13 cellular contexts compared by ENCODE assay signal in genomic region chr11:119305556-119306372, GRCh38. TPM values are rescaled to one million over a fixed set of nuclear protein-coding genes. Genes with fewer than 3 reads are reported as not detected.
DNase-seq lines count a peak whose midpoint lies in the region; ATAC-seq, FAIRE-seq and TF ChIP-seq lines count a peak whose summit lies in the region.
"Had no signal": no experiment of that assay in that cellular context is flagged by ENCODE, and none has a peak within 500 bp of the region (broad histone marks: within the 10 kb centered on the region; RNA-seq: fewer than 3 reads in every experiment).

No MANE protein-coding gene starts in this region.

- H3K23me2 ChIP-seq in H1 (ENCODE audit: low read depth, low read length), result no peaks in the 10 kb centered on the region

- no peaks in the 10 kb centered on the region for H3K9me3 Mint-ChIP-seq in T-helper 1 cell treated with Interleukin-12 subunit alpha and Interleukin-12 subunit beta and Interleukin-4 antibody, amounts not matched to agents 30 μg/mL and 1 μg/mL, for 36 hours

- H3K4me2 ChIP-seq in H1 (ENCODE audit: insufficient read depth in 1 of 2, low read depth in 2 of 2, low read length in 2 of 2), result no peak overlapping the region

- no peak overlapping the region for H2BK15ac ChIP-seq in H1 (ENCODE audit: low read length)

- H3K27me3 Mint-ChIP-seq in T-helper 1 cell treated with Interleukin-12 subunit alpha and Interleukin-12 subunit beta and Interleukin-4 antibody, amounts not matched to agents 30 μg/mL and 1 μg/mL, for 36 hours (ENCODE audit: low read depth), result no peaks in the 10 kb centered on the region

- H4K5ac ChIP-seq in H1 (ENCODE audit: insufficient read length, low read depth, low read length), result no peak overlapping the region

- no peaks in the 10 kb centered on the region for H3K79me2 ChIP-seq in H1 (ENCODE audit: control insufficient read depth in 1 of 2, insufficient read depth in 2 of 2, low read length in 2 of 2)

- no peaks in the 10 kb centered on the region for H3K4me1 ChIP-seq in H1 (replicated peaks in 1 of 4; ENCODE audit: control insufficient read depth in 3 of 4, insufficient read depth in 4 of 4, low read length in 3 of 4)
- H3K4me1 ChIP-seq in skeletal muscle tissue (ENCODE audit: control insufficient read depth in 3 of 3, insufficient read depth in 3 of 3, low read length in 3 of 3), result peaks cover 30 to 60% (median 49%) of the 10 kb centered on the region in 3 donors

- H4K8ac ChIP-seq in H1 (ENCODE audit: extremely low read depth, insufficient read depth, low read length), result no peak overlapping the region

- TF ChIP-seq POLR2A in NB4 (IDR thresholded peaks at IDR 0.05; ENCODE audit: extremely low read depth, insufficient read length) (no peak), H1 (IDR thresholded peaks at IDR 0.05; ENCODE audit: control extremely low read depth in 1 of 2, low read depth in 2 of 2, low read length in 2 of 2) (no peak)

- no peak for TF ChIP-seq RAD21 in H1 (IDR thresholded peaks at IDR 0.05 in 1 of 2, conservative IDR thresholded peaks at IDR 0.05 in 1 of 2; ENCODE audit: low read depth in 2 of 2, low read length in 2 of 2)

- no peak overlapping the region for H2BK12ac ChIP-seq in H1 (ENCODE audit: low read depth, low read length)

- 0 out of 2 replicates have a peak overlapping the region, but pooled peaks have one; percentile 0 for H2BK5ac ChIP-seq in H1 (ENCODE audit: low read depth, low read length)

- H3K9me3 ChIP-seq in H1 (ENCODE audit: insufficient read depth in 2 of 2, low read depth in 1 of 2, low read length in 1 of 2) (no peaks in the 10 kb centered on the region), skeletal muscle tissue (ENCODE audit: control insufficient read depth in 3 of 3, low read length in 3 of 3) (no peaks in the 10 kb centered on the region)
- H3K9me3 ChIP-seq: neutrophil had no signal

- WGBS in H1 (ENCODE audit: extremely low coverage in 1 of 2, insufficient coverage in 1 of 2, insufficient read length in 1 of 2, insufficient replicate concordance in 2 of 2, low coverage in 1 of 2, low lambda C conversion rate in 2 of 2, missing lambda C conversion rate in 1 of 2), 2 experiments, result 81% methylated on average over 7 of the region's 7 CpGs; no CpG with 5 or more reads in 1 of the 2 experiments

- H3K36me3 ChIP-seq in H1 (ENCODE audit: control insufficient read depth in 2 of 4, insufficient read depth in 4 of 4, low read length in 3 of 4) (peaks cover 7 to 53% (median 24%) of the 10 kb centered on the region in 4 experiments; a peak in 7 of 8 replicates), skeletal muscle tissue (ENCODE audit: control insufficient read depth in 3 of 3, insufficient read depth in 3 of 3, low read length in 3 of 3) (peaks cover 4 to 20% (median 10%) of the 10 kb centered on the region in 3 donors)

- H3K27me3 ChIP-seq in H1 (replicated peaks in 1 of 4; ENCODE audit: control insufficient read depth in 3 of 4, extremely low read depth in 1 of 4, insufficient read depth in 3 of 4, low read length in 3 of 4) (no peaks in the 10 kb centered on the region), skeletal muscle tissue (ENCODE audit: control insufficient read depth in 3 of 3, insufficient read depth in 3 of 3, low read length in 3 of 3) (no peaks in the 10 kb centered on the region)
- H3K27me3 ChIP-seq: neutrophil had no signal

- H3K4me3 ChIP-seq in NB4 (ENCODE audit: low read depth, low read length) (peak overlapping the region; percentile 0), H1 (ENCODE audit: extremely low read depth in 1 of 4, insufficient read depth in 2 of 4, low read depth in 3 of 4, low read length in 4 of 4) (no peak overlapping the region), skeletal muscle tissue (ENCODE audit: low read length in 3 of 3) (peak overlapping the region in 1 of 3 donors; percentile 7)

- H3K4ac ChIP-seq in H1 (replicated peaks; ENCODE audit: insufficient read length, low read depth, low read length), result no peak overlapping the region

- TF ChIP-seq CTCF in NB4 (IDR thresholded peaks at IDR 0.05; ENCODE audit: low read depth, low read length) (no peak), H1 (IDR thresholded peaks at IDR 0.05; ENCODE audit: control extremely low read depth in 1 of 3, insufficient read depth in 1 of 3, low read depth in 1 of 3, low read length in 3 of 3) (no peak)

- peaks cover 22% of the 10 kb centered on the region for H3K4me1 Mint-ChIP-seq in T-helper 1 cell treated with Interleukin-12 subunit alpha and Interleukin-12 subunit beta and Interleukin-4 antibody, amounts not matched to agents 30 μg/mL and 1 μg/mL, for 36 hours (ENCODE audit: low read depth)

- peak overlapping the region; percentile 77 for H3K27ac Mint-ChIP-seq in T-helper 1 cell treated with Interleukin-12 subunit alpha and Interleukin-12 subunit beta and Interleukin-4 antibody, amounts not matched to agents 30 μg/mL and 1 μg/mL, for 36 hours

- CTCF ChIA-PET in H1 (lab: Charles Lee; ENCODE audit: partially characterized antibody), result interaction anchor here (0.7 to 13.8 kb wide), 8 partner anchors 9 to 394 kb away, joined by 3 to 174 read pairs (median 7); no protein-coding TSS in a partner anchor

- H2BK20ac ChIP-seq in H1 (ENCODE audit: low read length), result no peak overlapping the region

- no peak overlapping the region for H3K23ac ChIP-seq in H1 (ENCODE audit: insufficient read length)

- no peak overlapping the region for H3K56ac ChIP-seq in H1 (replicated peaks; ENCODE audit: insufficient read length, low read depth, low read length)

- FAIRE-seq in H1 (lab: Jason Lieb, UNC), result no peak

- H2BK120ac ChIP-seq in H1 (replicated peaks; ENCODE audit: low read depth, low read length), result no peak overlapping the region

- DNase-seq in T-helper 1 cell (no peak), NB4 (ENCODE audit: low read depth) (no peak), H1 (ENCODE audit: low read depth in 1 of 2, low spot score in 2 of 2) (no peak), T-helper 9 cell (no peak)
- DNase-seq: NCI-H226 had no signal

- no peak overlapping the region for H2AFZ ChIP-seq in H1 (ENCODE audit: low read length)

- H3K79me1 ChIP-seq in H1 (ENCODE audit: low read depth, low read length), result no peaks in the 10 kb centered on the region; the same call in 1 of the 2 replicates

- H3K9ac ChIP-seq in H1 (replicated peaks in 1 of 4; ENCODE audit: extremely low read depth in 1 of 4, low read depth in 3 of 4, low read length in 3 of 4) (no peak overlapping the region), skeletal muscle tissue (ENCODE audit: low read depth in 1 of 3, low read length in 3 of 3) (peak overlapping the region in 2 of 3 donors; percentile 1 to 60)

- H3K27ac ChIP-seq in H1 (ENCODE audit: low read depth, low read length) (no peak overlapping the region; the same call in 1 of the 2 replicates), skeletal muscle tissue (ENCODE audit: low read depth, low read length) (peak overlapping the region; percentile 38)
- H3K27ac ChIP-seq: 22Rv1, neutrophil had no signal

- H2AK5ac ChIP-seq in H1 (ENCODE audit: low read depth, low read length), result no peak overlapping the region

- TF ChIP-seq EP300 in H1 (IDR thresholded peaks at IDR 0.05; ENCODE audit: borderline replicate concordance in 1 of 2, low read depth in 2 of 2, low read length in 2 of 2), result no peak

- peaks cover 6 to 7% of the 10 kb centered on the region in 2 experiments for H4K20me1 ChIP-seq in H1 (replicated peaks in 1 of 2; ENCODE audit: control insufficient read depth in 1 of 2, insufficient read depth in 2 of 2, low read length in 2 of 2)

- H3K4me3 Mint-ChIP-seq in T-helper 1 cell treated with Interleukin-12 subunit alpha and Interleukin-12 subunit beta and Interleukin-4 antibody, amounts not matched to agents 30 μg/mL and 1 μg/mL, for 36 hours, result no peak overlapping the region

- peaks cover 26% of the 10 kb centered on the region for H3K36me3 Mint-ChIP-seq in T-helper 1 cell treated with Interleukin-12 subunit alpha and Interleukin-12 subunit beta and Interleukin-4 antibody, amounts not matched to agents 30 μg/mL and 1 μg/mL, for 36 hours (ENCODE audit: low read depth)

- POLR2A ChIA-PET in H1 (lab: Charles Lee; ENCODE audit: partially characterized antibody), result interaction anchor here (1.7 to 5.6 kb wide), 2 partner anchors 11 to 14 kb away, joined by 4 to 44 read pairs; partner anchors contain the start of gene MCAM

- no peak overlapping the region for H3K14ac ChIP-seq in H1 (ENCODE audit: insufficient read length)

- H3K18ac ChIP-seq in H1 (ENCODE audit: extremely low read depth, low read length), result no peak overlapping the region

- no peak overlapping the region for H4K91ac ChIP-seq in H1 (replicated peaks; ENCODE audit: insufficient read length, low read length)

- ATAC-seq in GM19397 (IDR thresholded peaks at IDR 0.05; ENCODE audit: unreplicated experiment) (no peak), HG02938 (IDR thresholded peaks at IDR 0.05; ENCODE audit: unreplicated experiment) (no peak)

RNA-seq across cellular contexts. Expression of gene MCAM, which starts 11.2 kb away (rescaled TPM):
- total RNA-seq in H1 (2021; fragmentation: NEBNext Ultra II Directional; extraction: Animal tissue kit (Norgen Biotek cat#: 25700)), result 19.6 and 22.4 TPM in 2 replicates
- 32.2 and 63.2 TPM in 2 replicates for polyA plus RNA-seq in H1 (2011; rRNA removed)
- polyA plus RNA-seq in H1 (2011; cell fraction: cytosol; rRNA removed), result 60.7 TPM
- 25.3 TPM for polyA plus RNA-seq in H1 (2011; cell fraction: nucleus; rRNA removed)
- 12.0 to 16.4 TPM (median 13.7 TPM) in 4 replicates for polyA plus RNA-seq in H1 (2012, experiment 1 of 2)
- 12.7 TPM for polyA plus RNA-seq in H1 (2012, experiment 2 of 2)
- 28.6 TPM for polyA plus RNA-seq in H1 (2013, experiment 1 of 2)
- polyA plus RNA-seq in H1 (2013, experiment 2 of 2), result 28.6 TPM
- polyA minus RNA-seq in H1 (2011; rRNA and poly(A)+ RNA removed), result 11.1 and 12.2 TPM in 2 replicates
- 11.2 TPM for polyA minus RNA-seq in H1 (2011; cell fraction: cytosol; rRNA and poly(A)+ RNA removed)
- polyA minus RNA-seq in H1 (2011; cell fraction: nucleus; rRNA and poly(A)+ RNA removed), result 19.3 TPM
- total RNA-seq in skeletal muscle tissue, result 120 TPM

RNA-seq across cellular contexts. Expression of gene RNF26, which starts 28.6 kb away (rescaled TPM):
- 82.7 and 86.6 TPM in 2 replicates for total RNA-seq in H1 (2021; fragmentation: NEBNext Ultra II Directional; extraction: Animal tissue kit (Norgen Biotek cat#: 25700))
- polyA plus RNA-seq in H1 (2011; rRNA removed), result 84.0 and 126 TPM in 2 replicates
- 70.2 TPM for polyA plus RNA-seq in H1 (2011; cell fraction: cytosol; rRNA removed)
- polyA plus RNA-seq in H1 (2011; cell fraction: nucleus; rRNA removed), result 78.5 TPM
- polyA plus RNA-seq in H1 (2012, experiment 1 of 2), result 62.6 to 82.3 TPM (median 76.8 TPM) in 4 replicates
- 108 TPM for polyA plus RNA-seq in H1 (2012, experiment 2 of 2)
- polyA plus RNA-seq in H1 (2013, experiment 1 of 2), result 78.7 TPM
- polyA plus RNA-seq in H1 (2013, experiment 2 of 2), result 85.7 TPM
- polyA minus RNA-seq in H1 (2011; rRNA and poly(A)+ RNA removed), result 91.8 and 114 TPM in 2 replicates
- polyA minus RNA-seq in H1 (2011; cell fraction: cytosol; rRNA and poly(A)+ RNA removed), result 73.1 TPM
- polyA minus RNA-seq in H1 (2011; cell fraction: nucleus; rRNA and poly(A)+ RNA removed), result 59.0 TPM
- 2.1 TPM for total RNA-seq in skeletal muscle tissue

RNA-seq across cellular contexts. Expression of gene C1QTNF5, which starts 34.9 kb away (rescaled TPM):
- 1.5 and 2.2 TPM in 2 replicates for total RNA-seq in H1 (2021; fragmentation: NEBNext Ultra II Directional; extraction: Animal tissue kit (Norgen Biotek cat#: 25700))
- polyA plus RNA-seq in H1 (2011; rRNA removed), result 2.7 and 3.4 TPM in 2 replicates
- 3.0 TPM for polyA plus RNA-seq in H1 (2011; cell fraction: cytosol; rRNA removed)
- polyA plus RNA-seq in H1 (2011; cell fraction: nucleus; rRNA removed), result 3.0 TPM
- polyA plus RNA-seq in H1 (2012, experiment 1 of 2), result 1.1 to 2.5 TPM (median 1.7 TPM) in 4 replicates
- 2.3 TPM for polyA plus RNA-seq in H1 (2012, experiment 2 of 2)
- 1.3 TPM for polyA plus RNA-seq in H1 (2013, experiment 1 of 2)
- 1.5 TPM for polyA plus RNA-seq in H1 (2013, experiment 2 of 2)
- 0.73 and 0.76 TPM in 2 replicates for polyA minus RNA-seq in H1 (2011; rRNA and poly(A)+ RNA removed)
- 1.5 TPM for polyA minus RNA-seq in H1 (2011; cell fraction: cytosol; rRNA and poly(A)+ RNA removed)
- polyA minus RNA-seq in H1 (2011; cell fraction: nucleus; rRNA and poly(A)+ RNA removed), result 2.2 TPM
- total RNA-seq in skeletal muscle tissue, result 17.2 TPM

RNA-seq across cellular contexts. Expression of gene MFRP, which starts 40.7 kb away (rescaled TPM):
- total RNA-seq in H1 (2021; fragmentation: NEBNext Ultra II Directional; extraction: Animal tissue kit (Norgen Biotek cat#: 25700)), result not detected in 2 replicates
- 0.02 TPM in 2 replicates for polyA plus RNA-seq in H1 (2011; rRNA removed)
- not detected for polyA plus RNA-seq in H1 (2011; cell fraction: cytosol; rRNA removed)
- 0.09 TPM for polyA plus RNA-seq in H1 (2011; cell fraction: nucleus; rRNA removed)
- not detected in 4 replicates for polyA plus RNA-seq in H1 (2012, experiment 1 of 2)
- polyA plus RNA-seq in H1 (2012, experiment 2 of 2), result not detected
- polyA plus RNA-seq in H1 (2013, experiment 1 of 2), result 0.02 TPM
- 0.02 TPM for polyA plus RNA-seq in H1 (2013, experiment 2 of 2)
- not detected in 2 replicates for polyA minus RNA-seq in H1 (2011; rRNA and poly(A)+ RNA removed)
- polyA minus RNA-seq in H1 (2011; cell fraction: cytosol; rRNA and poly(A)+ RNA removed), result not detected
- polyA minus RNA-seq in H1 (2011; cell fraction: nucleus; rRNA and poly(A)+ RNA removed), result not detected
- total RNA-seq in skeletal muscle tissue, result not detected
- total RNA-seq: fibroblast of villous mesenchyme, kidney epithelial cell had no signal

Comparison
In these comparisons a context has a peak if more than half of its experiments do, and no peak if none do; other contexts are left out.
1. H3K9ac ChIP-seq: peak in skeletal muscle tissue (2 of 3); none in H1 (0 of 4).
2. RNA of gene RNF26, which starts 28.6 kb away (total RNA-seq): 82.7 to 86.6 TPM in H1; 2.1 TPM in skeletal muscle tissue (single experiment); every median in the first group is over 10 times any median in the second.